16 cellular contexts compared by ENCODE assay signal in the genomic region with DNA sequence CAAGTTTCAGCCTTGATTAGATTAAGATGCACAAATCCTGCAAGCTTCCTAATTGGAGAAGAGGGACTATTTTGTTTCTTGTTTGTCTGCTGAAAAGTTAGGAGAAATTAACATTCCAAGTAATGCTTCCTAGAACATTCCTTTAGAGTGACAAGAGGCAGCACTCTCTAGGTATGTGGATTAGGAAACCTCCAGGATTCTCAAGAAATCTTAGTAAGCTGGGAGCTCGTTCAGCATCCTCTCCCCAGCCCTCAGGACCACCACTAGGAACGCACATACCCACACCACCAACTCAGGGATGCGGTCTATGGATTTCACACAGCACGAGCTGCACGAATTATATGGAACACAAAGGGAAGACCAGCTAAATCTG.
"Had no signal": no experiment of that assay in that cellular context is flagged by ENCODE, and none has a peak within 500 bp of the region (broad histone marks: within the 10 kb centered on the region; RNA-seq: fewer than 3 reads in every experiment).

No MANE protein-coding gene starts in this region.

- H3K27me3 Mint-ChIP-seq: activated T-helper 17 cell treated with anti-CD3 and anti-CD28 coated beads, Interleukin-2, amount 50 U/mL, for 72 hours; stimulated activated naive CD8-positive, alpha-beta T cell treated with anti-CD3 and anti-CD28 coated beads, Interleukin-15, amount 100 ng/mL, for 72 hours had no signal

- H3K4me1 Mint-ChIP-seq: activated T-helper 17 cell treated with anti-CD3 and anti-CD28 coated beads, Interleukin-2, amount 50 U/mL, for 72 hours; neural crest cell; stimulated activated naive CD8-positive, alpha-beta T cell treated with anti-CD3 and anti-CD28 coated beads, Interleukin-15, amount 100 ng/mL, for 72 hours had no signal

- H3K9ac ChIP-seq: parathyroid adenoma had no signal

- H3K9me3 Mint-ChIP-seq: activated T-helper 17 cell treated with anti-CD3 and anti-CD28 coated beads, Interleukin-2, amount 50 U/mL, for 72 hours; stimulated activated naive CD8-positive, alpha-beta T cell treated with anti-CD3 and anti-CD28 coated beads, Interleukin-15, amount 100 ng/mL, for 72 hours had no signal

- H3K79me2 ChIP-seq: parathyroid adenoma had no signal

- H3K4me3 ChIP-seq: breast epithelium, esophagus muscularis mucosa, skin epidermis, testis had no signal

- H3K27me3 ChIP-seq: breast epithelium, esophagus muscularis mucosa, testis had no signal

- DNase-seq: activated CD4-positive, alpha-beta T cell treated with anti-CD3 and anti-CD28 coated beads for 48 hours; activated CD8-positive, alpha-beta T cell treated with anti-CD3 and anti-CD28 coated beads, Interleukin-2, amount 10 ng/mL, durations not matched to agents 7 days and 5 days; activated naive CD4-positive, alpha-beta T cell treated with anti-CD3 and anti-CD28 coated beads, Interleukin-2, amount 50 U/mL, for 16 hours; amygdala; hippocampal formation; kidney glomerular epithelial cell; stimulated activated CD4-positive, alpha-beta T cell treated with anti-CD3 and anti-CD28 coated beads, Interleukin-4, amount 100 ng/mL, for 4 hours; stimulated activated naive CD8-positive, alpha-beta T cell treated with anti-CD3 and anti-CD28 coated beads, Interleukin-15, amount 100 ng/mL, for 72 hours; T-helper 1 cell; testis had no signal

- H3K9me3 ChIP-seq: breast epithelium, esophagus muscularis mucosa, testis had no signal

- H3K27ac ChIP-seq: breast epithelium, esophagus muscularis mucosa, parathyroid adenoma, skin epidermis, testis had no signal

- H2AFZ ChIP-seq: parathyroid adenoma had no signal

- H3K36me3 ChIP-seq: breast epithelium had no signal

- H3K27ac Mint-ChIP-seq: stimulated activated naive CD8-positive, alpha-beta T cell treated with anti-CD3 and anti-CD28 coated beads, Interleukin-15, amount 100 ng/mL, for 72 hours had no signal

- H3K4me3 Mint-ChIP-seq: activated CD8-positive, alpha-beta T cell treated with anti-CD3 and anti-CD28 coated beads, Interleukin-2, amount 10 ng/mL, durations not matched to agents 7 days and 5 days; activated T-helper 17 cell treated with anti-CD3 and anti-CD28 coated beads, Interleukin-2, amount 50 U/mL, for 72 hours; neural crest cell; stimulated activated naive CD8-positive, alpha-beta T cell treated with anti-CD3 and anti-CD28 coated beads, Interleukin-15, amount 100 ng/mL, for 72 hours had no signal

- H3K4me1 ChIP-seq: breast epithelium, esophagus muscularis mucosa, parathyroid adenoma, testis had no signal

- ATAC-seq: activated CD8-positive, alpha-beta T cell treated with anti-CD3 and anti-CD28 coated beads, Interleukin-2, amount 10 ng/mL, durations not matched to agents 7 days and 5 days; activated T-helper 17 cell treated with anti-CD3 and anti-CD28 coated beads, Interleukin-2, amount 50 U/mL, for 72 hours; stimulated activated naive CD8-positive, alpha-beta T cell treated with anti-CD3 and anti-CD28 coated beads, Interleukin-15, amount 100 ng/mL, for 72 hours had no signal
